9 cellular contexts compared by ENCODE assay signal in the genomic region with DNA sequence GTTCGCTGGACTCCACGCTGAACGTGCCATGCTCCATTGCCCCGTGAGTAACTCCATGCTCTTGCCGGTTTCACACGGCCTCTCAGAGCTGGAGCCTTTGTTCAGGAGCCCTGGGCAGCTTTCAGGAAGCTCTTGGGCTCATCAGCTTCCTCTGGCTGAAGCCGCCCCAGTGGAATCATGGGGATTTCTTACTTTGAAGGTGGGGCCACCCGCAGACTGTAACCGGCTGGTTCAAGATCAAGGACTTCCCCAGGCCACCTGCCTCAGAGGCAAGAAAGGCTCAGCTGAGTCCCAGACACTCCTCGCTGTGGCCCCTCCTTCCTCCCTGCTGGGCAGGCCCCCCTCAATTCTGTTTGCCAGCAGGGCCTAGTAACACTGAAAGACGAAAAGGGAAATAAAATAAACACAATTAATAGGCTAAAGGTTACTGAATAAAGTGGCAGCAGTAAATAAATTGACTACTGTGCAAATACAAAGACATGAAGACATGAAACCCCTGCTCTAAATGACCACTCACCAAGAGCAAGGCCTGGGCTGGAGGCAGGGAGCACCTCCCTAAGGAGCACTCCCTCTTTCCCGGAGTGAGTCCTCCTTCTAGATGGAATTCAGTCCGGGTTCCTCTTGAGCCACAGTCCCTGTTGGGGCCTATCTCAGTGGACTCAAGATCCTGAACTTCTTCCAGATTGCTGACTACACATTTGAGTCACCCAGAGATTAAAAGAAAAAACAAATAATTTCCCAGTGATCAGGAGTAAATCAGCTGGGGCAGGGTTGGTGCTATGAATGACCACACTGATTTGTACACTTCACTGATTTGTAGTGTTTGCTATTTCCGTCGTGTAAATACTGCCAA. TPM values are rescaled to one million over a fixed set of nuclear protein-coding genes. Genes with fewer than 3 reads are reported as not detected.
DNase-seq lines count a peak whose midpoint lies in the region; ATAC-seq, FAIRE-seq and TF ChIP-seq lines count a peak whose summit lies in the region.
"Had no signal": no experiment of that assay in that cellular context is flagged by ENCODE, and none has a peak within 500 bp of the region (broad histone marks: within the 10 kb centered on the region; RNA-seq: fewer than 3 reads in every experiment).

No MANE protein-coding gene starts in this region.

- H4K20me1 ChIP-seq in DND-41 (ENCODE audit: insufficient read depth, low read length) (no peaks in the 10 kb centered on the region; the same call in 1 of the 2 replicates), PC-9 (ENCODE audit: insufficient read depth) (no peaks in the 10 kb centered on the region)

- peaks cover 25% of the 10 kb centered on the region for H3F3A ChIP-seq in PC-9 (ENCODE audit: insufficient read depth, low read depth)

- H3K36me3 ChIP-seq in DND-41 (ENCODE audit: insufficient read depth, low read length) (no peaks in the 10 kb centered on the region), PC-9 (ENCODE audit: low read depth) (no peaks in the 10 kb centered on the region), pancreas (no peaks in the 10 kb centered on the region), left ventricle myocardium inferior (no peaks in the 10 kb centered on the region)

- intact Hi-C loops in PC-9 (cut with micrococcal nuclease; ENCODE audit: unreplicated experiment) = no loop called here
- intact Hi-C loops in pancreas (cut with DNase I) = no loop called here
- intact Hi-C loops in Calu3 (cut with micrococcal nuclease; ENCODE audit: unreplicated experiment) = no loop called here
- intact Hi-C loops in left ventricle myocardium inferior (cut with micrococcal nuclease) = no loop called here

- no peaks in the 10 kb centered on the region for H3K9me3 Mint-ChIP-seq in Calu3 (ENCODE audit: low read depth, unreplicated experiment)

- no peaks in the 10 kb centered on the region for H3K27me3 Mint-ChIP-seq in Calu3 (ENCODE audit: unreplicated experiment)

- peaks cover 21% of the 10 kb centered on the region for H3K4me1 ChIP-seq in DND-41 (ENCODE audit: insufficient read depth, low read length)
- peaks cover 33% of the 10 kb centered on the region for H3K4me1 ChIP-seq in PC-9 (replicated peaks; ENCODE audit: insufficient read depth)
- peaks cover 8 to 26% (median 20%) of the 10 kb centered on the region in 3 donors for H3K4me1 ChIP-seq in pancreas
- H3K4me1 ChIP-seq in left ventricle myocardium inferior = peaks cover 10% of the 10 kb centered on the region

- no peaks in the 10 kb centered on the region for H3K79me2 ChIP-seq in DND-41 (ENCODE audit: insufficient read depth, low read length)
- no peaks in the 10 kb centered on the region for H3K79me2 ChIP-seq in PC-9 (ENCODE audit: low read depth)

- no peaks in the 10 kb centered on the region for H3K9me3 ChIP-seq in DND-41 (ENCODE audit: insufficient read depth, low read length, severe bottlenecking)
- H3K9me3 ChIP-seq in PC-9 (ENCODE audit: insufficient read depth, low read depth) = no peaks in the 10 kb centered on the region
- no peaks in the 10 kb centered on the region for H3K9me3 ChIP-seq in pancreas
- no peaks in the 10 kb centered on the region for H3K9me3 ChIP-seq in left ventricle myocardium inferior (replicated peaks)

- no peaks in the 10 kb centered on the region for H3K36me3 Mint-ChIP-seq in Calu3 (ENCODE audit: insufficient read depth, unreplicated experiment)

- 37 to 42% methylated on average over 15 of the region's 15 CpGs for WGBS in pancreas, 2 donors

- H3K4me2 ChIP-seq in DND-41 (ENCODE audit: insufficient read depth, low read length) (peak overlapping the region; percentile 42), PC-9 (no peak overlapping the region)

- H3K27ac ChIP-seq in DND-41 (ENCODE audit: low read length) (peak overlapping the region; percentile 93), PC-9 (0 out of 2 replicates have a peak overlapping the region, but pooled peaks have one; percentile 15), pancreas (peak overlapping the region; percentile 40 to 78 (median 66)), left ventricle myocardium inferior (replicated peaks) (no peak overlapping the region)

- TF ChIP-seq CTCF in DND-41 (IDR thresholded peaks at IDR 0.05; ENCODE audit: borderline replicate concordance, extremely low read depth, low read length, poor library complexity, severe bottlenecking) (no peak), PC-9 (conservative IDR thresholded peaks at IDR 0.05) (no peak), epithelial cell of esophagus (IDR thresholded peaks at IDR 0.05; ENCODE audit: insufficient read depth, low read depth, low read length, missing control alignments) (no peak), pancreas (IDR thresholded peaks at IDR 0.05) (no peak), Calu3 (IDR thresholded peaks at IDR 0.05; ENCODE audit: unreplicated experiment) (no peak), left ventricle myocardium inferior (IDR thresholded peaks at IDR 0.05; ENCODE audit: borderline replicate concordance) (no peak)

- no peaks in the 10 kb centered on the region for H3K4me1 Mint-ChIP-seq in Calu3 (ENCODE audit: low read depth, unreplicated experiment)

- H2AFZ ChIP-seq in DND-41 (ENCODE audit: low read depth, low read length) (peak overlapping the region; percentile 77), PC-9 (0 out of 2 replicates have a peak overlapping the region, but pooled peaks have one; percentile 9)

- H3K9ac ChIP-seq in DND-41 (ENCODE audit: low read depth, low read length) = peak overlapping the region; percentile 48

- no peak for FAIRE-seq in pancreas (lab: Jason Lieb, UNC)

- POLR2A ChIA-PET in PC-9 (lab: Charles Lee; ENCODE audit: unreplicated experiment) = interaction anchor here (0.5 kb wide), 2 partner anchors 98 to 421 kb away, joined by 4 to 5 read pairs; no protein-coding TSS in a partner anchor

- no peak overlapping the region for H3K4me3 Mint-ChIP-seq in Calu3 (ENCODE audit: low read depth, unreplicated experiment)

- DNase-seq in DND-41 (peak; percentile 97), GM19240 (ENCODE audit: insufficient read length, low spot score) (peak; percentile 79), PC-9 (peak in 1 of 2 experiments; percentile 58), epithelial cell of esophagus (ENCODE audit: low read depth) (peak; percentile 76), pancreas (peak in 5 of 6 donors; percentile 41 to 74 (median 54)), Calu3 (no peak), left ventricle myocardium inferior (no peak)

- ATAC-seq in DND-41 (ENCODE audit: insufficient read depth, low read depth) (peak; percentile 99), HG03196 (IDR thresholded peaks at IDR 0.05; ENCODE audit: unreplicated experiment) (peak; percentile 93), pancreas (peak; percentile 79 to 88 (median 82))

- CTCF ChIA-PET in PC-9 (lab: Charles Lee) = no interaction called here
- CTCF ChIA-PET in Calu3 (lab: Charles Lee) = no interaction called here

- H3K27ac Mint-ChIP-seq in Calu3 (ENCODE audit: unreplicated experiment) = no peak overlapping the region

- no TSS peak for BruUV-seq in PC-9 (replicated peaks; lab: Mats Ljungman, UMichigan)
- no TSS peak for BruUV-seq in Calu3 (replicated peaks; lab: Mats Ljungman, UMichigan)

- H3K9me2 ChIP-seq in PC-9 (ENCODE audit: insufficient read depth) = no peaks in the 10 kb centered on the region

- H3K27me3 ChIP-seq in DND-41 (ENCODE audit: insufficient read depth, low read length, poor library complexity) = no peaks in the 10 kb centered on the region
- H3K27me3 ChIP-seq in PC-9 (ENCODE audit: insufficient read depth, low read depth) = no peaks in the 10 kb centered on the region
- H3K27me3 ChIP-seq in pancreas = no peaks in the 10 kb centered on the region
- no peaks in the 10 kb centered on the region for H3K27me3 ChIP-seq in left ventricle myocardium inferior (ENCODE audit: low read depth)

- peak overlapping the region in 1 of 2 experiments; percentile 17; a peak in 1 of 4 replicates for H3K4me3 ChIP-seq in DND-41 (ENCODE audit: low read depth in 1 of 2, low read length in 2 of 2)
- H3K4me3 ChIP-seq in PC-9 = no peak overlapping the region
- H3K4me3 ChIP-seq in epithelial cell of esophagus (ENCODE audit: low read length) = no peak overlapping the region
- H3K4me3 ChIP-seq in pancreas = no peak overlapping the region
- H3K4me3 ChIP-seq in left ventricle myocardium inferior = no peak overlapping the region

RNA-seq across cellular contexts. Expression of a gene that starts 51.0 kb away (rescaled TPM):
- total RNA-seq in PC-9 (2021) (not detected in 2 replicates), pancreas (under 1 TPM in 2 of 6 donors, not detected in 4; 0.17 to 0.21 TPM), Calu3 (2022) (not detected in 2 replicates), left ventricle myocardium inferior (not detected)
- polyA plus RNA-seq in pancreas = not detected
- total RNA-seq: myocyte had no signal

RNA-seq across cellular contexts. Expression of a gene that starts 56.2 kb away (rescaled TPM):
- total RNA-seq in PC-9 (2021) = 10.3 and 13.9 TPM in 2 replicates
- under 1 TPM in 2 of 6 donors, not detected in 4; 0.19 to 0.37 TPM for total RNA-seq in pancreas
- polyA plus RNA-seq in pancreas = 1 to 10 TPM in 1 of 2 donors, under 1 TPM in 1; 0.23 to 1.2 TPM
- total RNA-seq in Calu3 (2022) = not detected in 2 replicates
- total RNA-seq in left ventricle myocardium inferior = not detected
- total RNA-seq: myocyte had no signal

Comparison
In these comparisons a context has a peak if more than half of its experiments do, and no peak if none do; other contexts are left out.
1. DNase-seq: peak in DND-41 (single experiment), GM19240 (single experiment), epithelial cell of esophagus (single experiment) and pancreas (5 of 6); none in Calu3 (single experiment) and left ventricle myocardium inferior (single experiment).
2. Peak in every context shown above with its lines, with median percentiles within 50 percentile points of each other: ATAC-seq.